12 cellular contexts compared by ENCODE assay signal in the genomic region with DNA sequence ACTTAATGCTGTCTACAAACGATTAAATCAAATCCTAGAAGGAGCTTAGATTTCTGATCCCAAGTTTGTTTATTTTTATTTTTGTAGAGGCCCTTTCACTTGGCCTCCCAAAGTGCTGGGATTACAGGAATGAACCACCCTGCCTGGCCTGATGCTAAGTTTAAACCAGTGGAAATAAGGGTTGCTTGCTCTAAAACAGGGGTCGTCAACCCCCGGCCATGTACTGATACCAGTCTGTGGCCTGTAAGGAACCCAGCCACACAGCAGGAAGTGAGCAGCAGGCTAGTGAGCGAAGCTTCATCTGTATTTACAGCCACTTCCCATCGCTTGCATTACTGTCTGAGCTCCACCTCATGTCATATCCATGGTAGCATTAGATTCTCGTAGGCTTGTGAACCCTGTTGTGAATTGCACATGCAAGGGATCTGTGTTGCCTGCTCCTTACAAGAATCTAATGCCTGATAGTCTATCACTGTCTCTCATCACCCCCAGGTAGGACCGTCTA.
"Had no signal": no experiment of that assay in that cellular context is flagged by ENCODE, and none has a peak within 500 bp of the region (broad histone marks: within the 10 kb centered on the region; RNA-seq: fewer than 3 reads in every experiment).

No MANE protein-coding gene starts in this region.

- H3K9me3 ChIP-seq: right atrium auricular region, transverse colon had no signal

- H3K4me1 ChIP-seq: right atrium auricular region had no signal

- H3K4me3 ChIP-seq: right atrium auricular region, smooth muscle cell, transverse colon had no signal

- H3K4me3 Mint-ChIP-seq: activated naive CD4-positive, alpha-beta T cell treated with anti-CD3 and anti-CD28 coated beads, Interleukin-2, amount 50 U/mL, for 24 hours; naive thymus-derived CD4-positive, alpha-beta T cell; stimulated activated memory B cell treated with anti-CD40 and anti-IgM and Interleukin-4, amounts not matched to agents 10 μg/mL and 1 μg/mL and 100 μg/mL, for 72 hours had no signal

- H3K27ac Mint-ChIP-seq: activated naive CD4-positive, alpha-beta T cell treated with anti-CD3 and anti-CD28 coated beads, Interleukin-2, amount 50 U/mL, for 24 hours; stimulated activated memory B cell treated with anti-CD40 and anti-IgM and Interleukin-4, amounts not matched to agents 10 μg/mL and 1 μg/mL and 100 μg/mL, for 72 hours had no signal

- DNase-seq: activated CD4-positive, alpha-beta T cell treated with anti-CD3 and anti-CD28 coated beads, Interleukin-2, amount 50 U/mL, for 48 hours; activated CD4-positive, CD25-positive, alpha-beta regulatory T cell treated with anti-CD3 and anti-CD28 coated beads, Interleukin-2, amount 50 U/mL, for 72 hours; activated CD8-positive, alpha-beta memory T cell treated with anti-CD3 and anti-CD28 coated beads, Interleukin-2, amount 50 U/mL, for 48 hours; effector CD8-positive, alpha-beta T cell; naive thymus-derived CD4-positive, alpha-beta T cell; Right ventricle myocardium superior; transverse colon had no signal

- H3K9me3 Mint-ChIP-seq: activated naive CD4-positive, alpha-beta T cell treated with anti-CD3 and anti-CD28 coated beads, Interleukin-2, amount 50 U/mL, for 24 hours; stimulated activated memory B cell treated with anti-CD40 and anti-IgM and Interleukin-4, amounts not matched to agents 10 μg/mL and 1 μg/mL and 100 μg/mL, for 72 hours had no signal

- H3K27ac ChIP-seq: right atrium auricular region had no signal

- ATAC-seq: naive thymus-derived CD4-positive, alpha-beta T cell; SK-N-SH treated with all-trans-retinoic acid at 6 μM for 48 hours; stimulated activated memory B cell treated with anti-CD40 and anti-IgM and Interleukin-4, amounts not matched to agents 10 μg/mL and 1 μg/mL and 100 μg/mL, for 72 hours had no signal

- H3K27me3 ChIP-seq: right atrium auricular region, transverse colon had no signal

- H3K27me3 Mint-ChIP-seq: activated naive CD4-positive, alpha-beta T cell treated with anti-CD3 and anti-CD28 coated beads, Interleukin-2, amount 50 U/mL, for 24 hours; naive thymus-derived CD4-positive, alpha-beta T cell; stimulated activated memory B cell treated with anti-CD40 and anti-IgM and Interleukin-4, amounts not matched to agents 10 μg/mL and 1 μg/mL and 100 μg/mL, for 72 hours had no signal
